35 cellular contexts compared by ENCODE assay signal in genomic region chr1:154076413-154076812, GRCh38.
"Had no signal": no experiment of that assay in that cellular context is flagged by ENCODE, and none has a peak within 500 bp of the region (broad histone marks: within the 10 kb centered on the region; RNA-seq: fewer than 3 reads in every experiment).

No MANE protein-coding gene starts in this region.

- H3K4me3 ChIP-seq: MG63 had no signal

- DNase-seq: Kasumi-1, MG63, MM.1S, MV-4-11, NCI-H1048, NCI-H1092, NCI-H1092 treated with DMSO at 0.1 percent for 48 hours, NCI-H1105, NCI-H1105 treated with DMSO at 0.1 percent for 48 hours, NCI-H1417, NCI-H1417 treated with DMSO at 0.1 percent for 48 hours, NCI-H1436, NCI-H1436 treated with DMSO at 0.1 percent for 48 hours, NCI-H146, NCI-H1694, NCI-H1694 treated with DMSO at 0.1 percent for 48 hours, NCI-H187, NCI-H187 treated with DMSO at 0.1 percent for 48 hours, NCI-H1930, NCI-H2029, NCI-H2029 treated with DMSO at 0.1 percent for 48 hours, NCI-H2081, NCI-H2081 treated with DMSO at 0.1 percent for 48 hours, NCI-H2107, NCI-H2171, NCI-H2171 treated with DMSO at 0.1 percent for 48 hours, NCI-H2227 treated with DMSO at 0.1 percent for 48 hours, NCI-H226, NCI-H345, NCI-H446, NCI-H446 treated with DMSO at 0.1 percent for 48 hours, NCI-H510A, NCI-H510A treated with DMSO at 0.1 percent for 48 hours, NCI-H524, NCI-H524 treated with DMSO at 0.1 percent for 48 hours had no signal

- H3K36me3 ChIP-seq: MG63 had no signal
